Comparison of ENCODE assay signal across 18 cellular contexts in genomic region chr7:101088858-101089529, GRCh38. TPM values are rescaled to one million over a fixed set of nuclear protein-coding genes. Genes with fewer than 3 reads are reported as not detected.
"Had no signal": no experiment of that assay in that cellular context is flagged by ENCODE, and none has a peak within 500 bp of the region (broad histone marks: within the 10 kb centered on the region; RNA-seq: fewer than 3 reads in every experiment).

No MANE protein-coding gene starts in this region.

- H3K4me3 Mint-ChIP-seq: activated CD4-positive, alpha-beta T cell treated with anti-CD3 and anti-CD28 coated beads, Interleukin-2, amount 10 ng/mL, durations not matched to agents 7 days and 5 days; activated CD8-positive, alpha-beta memory T cell treated with anti-CD3 and anti-CD28 coated beads, Interleukin-2, amount 10 ng/mL, durations not matched to agents 7 days and 5 days; activated naive CD4-positive, alpha-beta T cell treated with anti-CD3 and anti-CD28 coated beads for 36 hours; WTC11 had no signal

- H3K4me3 ChIP-seq: esophagus muscularis mucosa, heart left ventricle, prostate gland, spleen, upper lobe of left lung had no signal

- H3K27ac ChIP-seq: esophagus muscularis mucosa, heart left ventricle, prostate gland had no signal

- H3K27me3 Mint-ChIP-seq: activated CD4-positive, alpha-beta T cell treated with anti-CD3 and anti-CD28 coated beads, Interleukin-2, amount 10 ng/mL, durations not matched to agents 7 days and 5 days; activated CD8-positive, alpha-beta memory T cell treated with anti-CD3 and anti-CD28 coated beads, Interleukin-2, amount 10 ng/mL, durations not matched to agents 7 days and 5 days; naive thymus-derived CD4-positive, alpha-beta T cell had no signal

- H3K27ac Mint-ChIP-seq: activated CD4-positive, alpha-beta T cell treated with anti-CD3 and anti-CD28 coated beads, Interleukin-2, amount 10 ng/mL, durations not matched to agents 7 days and 5 days; WTC11 had no signal

- H3K9me3 Mint-ChIP-seq: activated CD4-positive, alpha-beta T cell treated with anti-CD3 and anti-CD28 coated beads, Interleukin-2, amount 10 ng/mL, durations not matched to agents 7 days and 5 days; activated naive CD4-positive, alpha-beta T cell treated with anti-CD3 and anti-CD28 coated beads for 36 hours; naive thymus-derived CD4-positive, alpha-beta T cell had no signal

- H3K27me3 ChIP-seq: esophagus muscularis mucosa, heart left ventricle, spleen, upper lobe of left lung had no signal

- ATAC-seq: activated CD8-positive, alpha-beta memory T cell treated with anti-CD3 and anti-CD28 coated beads, Interleukin-2, amount 10 ng/mL, durations not matched to agents 7 days and 5 days; heart left ventricle; naive thymus-derived CD4-positive, alpha-beta T cell; sciatic nerve; WTC11 had no signal

- DNase-seq: activated CD4-positive, alpha-beta T cell treated with anti-CD3 and anti-CD28 coated beads, Interleukin-2, amount 10 ng/mL, durations not matched to agents 7 days and 5 days; activated CD8-positive, alpha-beta memory T cell treated with anti-CD3 and anti-CD28 coated beads, Interleukin-2, amount 10 ng/mL, durations not matched to agents 7 days and 5 days; activated naive CD4-positive, alpha-beta T cell treated with anti-CD3 and anti-CD28 coated beads for 36 hours; activated T-cell treated with anti-CD3 and anti-CD28 coated beads, Interleukin-2, amount 50 U/mL, for 48 hours; anterior cingulate cortex; naive thymus-derived CD4-positive, alpha-beta T cell; nucleus accumbens; SK-N-SH; spleen; stimulated activated CD4-positive, alpha-beta T cell treated with anti-CD3 and anti-CD28 coated beads, Interleukin-1b, Interleukin-23, amount 100 ng/mL, for 48 hours; stimulated activated naive CD4-positive, alpha-beta T cell; T-helper 1 cell had no signal

RNA-seq across cellular contexts. Expression of gene SERPINE1, which starts 37.9 kb away (rescaled TPM):
- polyA plus RNA-seq: naive thymus-derived CD4-positive, alpha-beta T cell had no signal
